9 cellular contexts compared by ENCODE assay signal in genomic region chr12:131452444-131452860, GRCh38.
DNase-seq lines count a peak whose midpoint lies in the region; TF ChIP-seq lines count a peak whose summit lies in the region.
"Had no signal": no experiment of that assay in that cellular context is flagged by ENCODE, and none has a peak within 500 bp of the region (broad histone marks: within the 10 kb centered on the region; RNA-seq: fewer than 3 reads in every experiment).

No MANE protein-coding gene starts in this region.

- peak; percentile 63 for TF ChIP-seq CTCF in neural progenitor cell (IDR thresholded peaks at IDR 0.05)

- no peaks in the 10 kb centered on the region for H3K36me3 Mint-ChIP-seq in activated naive CD8-positive, alpha-beta T cell treated with anti-CD3 and anti-CD28 coated beads for 36 hours
- H3K36me3 Mint-ChIP-seq in neural progenitor cell: peaks cover 2% of the 10 kb centered on the region

- H2AFZ ChIP-seq in neural progenitor cell (replicated peaks): peak overlapping the region; percentile 51

- H3K9me3 ChIP-seq in HUES6 (ENCODE audit: control insufficient read depth, insufficient read depth, low read depth, low read length) (peaks cover 6% of the 10 kb centered on the region), neural progenitor cell (ENCODE audit: low read depth) (peaks cover 6% of the 10 kb centered on the region)

- peak overlapping the region; percentile 35 for H3K4me3 ChIP-seq in HUES6 (ENCODE audit: low read depth, low read length)
- H3K4me3 ChIP-seq in neural progenitor cell: no peak overlapping the region
- H3K4me3 ChIP-seq: cardiac muscle cell had no signal

- H3F3A ChIP-seq in neural progenitor cell (ENCODE audit: low read depth): no peaks in the 10 kb centered on the region

- H3K36me3 ChIP-seq in HUES6 (ENCODE audit: control insufficient read depth, insufficient read depth, low read length) (no peaks in the 10 kb centered on the region), neural progenitor cell (no peaks in the 10 kb centered on the region)
- H3K36me3 ChIP-seq: cardiac muscle cell had no signal

- no peak overlapping the region for H3K4me2 ChIP-seq in neural progenitor cell

- H3K27ac ChIP-seq in HUES6 (ENCODE audit: low read depth, low read length) (no peak overlapping the region), neural progenitor cell (no peak overlapping the region), substantia nigra (ENCODE audit: low read depth, low read length, poor library complexity, severe bottlenecking) (no peak overlapping the region)
- H3K27ac ChIP-seq: cardiac muscle cell had no signal

- H4K20me1 ChIP-seq in neural progenitor cell (ENCODE audit: low read depth): no peaks in the 10 kb centered on the region

- peak; percentile 76 for DNase-seq in ELF-1 (ENCODE audit: low read depth, low spot score)
- peak; percentile 24 for DNase-seq in activated naive CD8-positive, alpha-beta T cell treated with anti-CD3 and anti-CD28 coated beads for 36 hours
- peak; percentile 54 for DNase-seq in neural progenitor cell (ENCODE audit: low spot score)
- DNase-seq in activated effector memory CD4-positive, alpha-beta T cell treated with anti-CD3 and anti-CD28 coated beads, Interleukin-2, amount 50 U/mL, for 16 hours: no peak
- DNase-seq in NCI-H1105 (lab: John Stamatoyannopoulos, UW): no peak
- no peak for DNase-seq in KG1 (lab: John Stamatoyannopoulos, UW)
- no peak for DNase-seq in substantia nigra (lab: John Stamatoyannopoulos, UW)

- no peak overlapping the region for H3K4me3 Mint-ChIP-seq in activated naive CD8-positive, alpha-beta T cell treated with anti-CD3 and anti-CD28 coated beads for 36 hours
- no peak overlapping the region for H3K4me3 Mint-ChIP-seq in neural progenitor cell

- no peaks in the 10 kb centered on the region for H3K4me1 ChIP-seq in HUES6 (ENCODE audit: control insufficient read depth, insufficient read depth, low read length)
- H3K4me1 ChIP-seq in neural progenitor cell: no peaks in the 10 kb centered on the region

- H3K4me1 Mint-ChIP-seq in activated naive CD8-positive, alpha-beta T cell treated with anti-CD3 and anti-CD28 coated beads for 36 hours: no peaks in the 10 kb centered on the region
- peaks cover 12% of the 10 kb centered on the region for H3K4me1 Mint-ChIP-seq in neural progenitor cell

- H3K27me3 Mint-ChIP-seq in activated naive CD8-positive, alpha-beta T cell treated with anti-CD3 and anti-CD28 coated beads for 36 hours: peaks cover 23% of the 10 kb centered on the region
- peaks cover 13% of the 10 kb centered on the region for H3K27me3 Mint-ChIP-seq in neural progenitor cell (ENCODE audit: insufficient read depth, low read depth)

- H3K9ac ChIP-seq in HUES6 (ENCODE audit: low read length) (no peak overlapping the region), neural progenitor cell (no peak overlapping the region)

- no peaks in the 10 kb centered on the region for H3K27me3 ChIP-seq in HUES6 (ENCODE audit: control insufficient read depth, insufficient read depth, low read length)
- no peaks in the 10 kb centered on the region for H3K27me3 ChIP-seq in neural progenitor cell
- H3K27me3 ChIP-seq: cardiac muscle cell had no signal

- H3K27ac Mint-ChIP-seq in activated naive CD8-positive, alpha-beta T cell treated with anti-CD3 and anti-CD28 coated beads for 36 hours: no peak overlapping the region
- no peak overlapping the region for H3K27ac Mint-ChIP-seq in neural progenitor cell

- no peaks in the 10 kb centered on the region for H3K79me2 ChIP-seq in neural progenitor cell (ENCODE audit: low read depth)

- peaks cover 7% of the 10 kb centered on the region for H3K9me3 Mint-ChIP-seq in activated naive CD8-positive, alpha-beta T cell treated with anti-CD3 and anti-CD28 coated beads for 36 hours
- H3K9me3 Mint-ChIP-seq in neural progenitor cell: peaks cover 8% of the 10 kb centered on the region

Comparison
In these comparisons a context has a peak if more than half of its experiments do, and no peak if none do; other contexts are left out.
1. DNase-seq: peak in ELF-1 (single experiment), activated naive CD8-positive, alpha-beta T cell treated with anti-CD3 and anti-CD28 coated beads for 36 hours (single experiment) and neural progenitor cell (single experiment); none in activated effector memory CD4-positive, alpha-beta T cell treated with anti-CD3 and anti-CD28 coated beads, Interleukin-2, amount 50 U/mL, for 16 hours (single experiment), NCI-H1105 (single experiment), KG1 (single experiment) and substantia nigra (0 of 49).